In genomic region chr10:60942604-60943269, GRCh38 we compare ENCODE assay signal across 8 cellular contexts.
DNase-seq lines count a peak whose midpoint lies in the region; ATAC-seq, FAIRE-seq and TF ChIP-seq lines count a peak whose summit lies in the region.

No MANE protein-coding gene starts in this region.

- no peaks in the 10 kb centered on the region for H3K9me3 Mint-ChIP-seq in activated T-cell treated with anti-CD3 and anti-CD28 coated beads, Interleukin-2, amount 50 U/mL, for 24 hours

- no peak for TF ChIP-seq CTCF in D721Med (IDR thresholded peaks at IDR 0.05; ENCODE audit: insufficient read depth, missing control alignments)

- H3K27me3 Mint-ChIP-seq in activated T-cell treated with anti-CD3 and anti-CD28 coated beads, Interleukin-2, amount 50 U/mL, for 24 hours: peaks cover 74% of the 10 kb centered on the region

- peak overlapping the region; percentile 61 for H3K4me3 Mint-ChIP-seq in activated T-cell treated with anti-CD3 and anti-CD28 coated beads, Interleukin-2, amount 50 U/mL, for 24 hours

- DNase-seq in Ammon's horn (ENCODE audit: low spot score) (peak; percentile 69), glomerular visceral epithelial cell (ENCODE audit: extremely low spot score) (peak; percentile 39), nucleus accumbens (lab: John Stamatoyannopoulos, UW) (peak in 45 of 56 donors; percentile 2 to 76 (median 44)), GM19239 (ENCODE audit: insufficient read length, low spot score) (no peak), D721Med (ENCODE audit: insufficient read length, low spot score) (no peak)
- DNase-seq in activated T-cell treated with anti-CD3 and anti-CD28 coated beads, Interleukin-2, amount 50 U/mL, for 24 hours: peak; percentile 37

- no peaks in the 10 kb centered on the region for H3K36me3 Mint-ChIP-seq in activated T-cell treated with anti-CD3 and anti-CD28 coated beads, Interleukin-2, amount 50 U/mL, for 24 hours (ENCODE audit: low read depth)

- ATAC-seq in GM18868 (IDR thresholded peaks at IDR 0.05; ENCODE audit: unreplicated experiment) (peak; percentile 63), HG03457 (IDR thresholded peaks at IDR 0.05; ENCODE audit: unreplicated experiment) (peak; percentile 56)

- FAIRE-seq in GM19239 (lab: Jason Lieb, UNC) (no peak), D721Med (lab: Jason Lieb, UNC) (no peak)

- H3K4me1 Mint-ChIP-seq in activated T-cell treated with anti-CD3 and anti-CD28 coated beads, Interleukin-2, amount 50 U/mL, for 24 hours (ENCODE audit: low read depth): peaks cover 13% of the 10 kb centered on the region

- H3K27ac Mint-ChIP-seq in activated T-cell treated with anti-CD3 and anti-CD28 coated beads, Interleukin-2, amount 50 U/mL, for 24 hours: no peak overlapping the region

Comparison
In these comparisons a context has a peak if more than half of its experiments do, and no peak if none do; other contexts are left out.
1. DNase-seq: peak in Ammon's horn (single experiment), activated T-cell treated with anti-CD3 and anti-CD28 coated beads, Interleukin-2, amount 50 U/mL, for 24 hours (single experiment), glomerular visceral epithelial cell (single experiment) and nucleus accumbens (45 of 56); none in GM19239 (single experiment) and D721Med (single experiment).